27 cellular contexts compared by ENCODE assay signal in the genomic region with DNA sequence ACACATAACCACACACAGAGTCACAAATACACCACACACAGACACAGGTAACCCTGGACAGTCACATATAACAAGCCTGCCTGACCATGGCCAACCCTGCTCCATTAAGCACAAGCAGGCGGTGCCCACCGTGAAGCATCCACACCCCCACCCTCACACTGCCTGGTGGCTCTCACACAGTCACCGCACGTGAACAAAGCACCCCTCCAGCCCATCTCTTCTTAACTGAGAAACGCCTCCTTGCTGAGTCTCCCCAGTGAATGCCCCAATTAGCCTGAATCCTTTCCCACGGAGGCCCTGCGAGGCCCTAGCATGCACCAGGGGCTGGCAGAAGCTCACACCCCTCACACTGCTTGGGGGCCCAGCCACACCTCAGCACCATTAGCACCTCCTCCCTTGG.
"Had no signal": no experiment of that assay in that cellular context is flagged by ENCODE, and none has a peak within 500 bp of the region (broad histone marks: within the 10 kb centered on the region; RNA-seq: fewer than 3 reads in every experiment).

No MANE protein-coding gene starts in this region.

- H3K4me1 Mint-ChIP-seq: activated CD4-positive, alpha-beta memory T cell treated with anti-CD3 and anti-CD28 coated beads, Interleukin-2, amount 10 ng/mL, durations not matched to agents 7 days and 5 days; activated CD4-positive, alpha-beta T cell treated with anti-CD3 and anti-CD28 coated beads, Interleukin-2, amount 10 ng/mL, durations not matched to agents 7 days and 5 days; activated naive CD4-positive, alpha-beta T cell treated with anti-CD3 and anti-CD28 coated beads, Interleukin-2, amount 10 ng/mL, durations not matched to agents 7 days and 5 days; activated naive CD8-positive, alpha-beta T cell treated with anti-CD3 and anti-CD28 coated beads, Interleukin-2, amount 10 ng/mL, durations not matched to agents 7 days and 5 days had no signal

- H3K27ac Mint-ChIP-seq: activated CD4-positive, alpha-beta memory T cell treated with anti-CD3 and anti-CD28 coated beads, Interleukin-2, amount 10 ng/mL, durations not matched to agents 7 days and 5 days; activated CD4-positive, alpha-beta T cell treated with anti-CD3 and anti-CD28 coated beads, Interleukin-2, amount 10 ng/mL, durations not matched to agents 7 days and 5 days; activated naive CD4-positive, alpha-beta T cell treated with anti-CD3 and anti-CD28 coated beads, Interleukin-2, amount 10 ng/mL, durations not matched to agents 7 days and 5 days; activated naive CD4-positive, alpha-beta T cell treated with anti-CD3 and anti-CD28 coated beads, Interleukin-2, amount 50 U/mL, for 72 hours; activated naive CD8-positive, alpha-beta T cell treated with anti-CD3 and anti-CD28 coated beads, Interleukin-2, amount 10 ng/mL, durations not matched to agents 7 days and 5 days; activated T-cell treated with anti-CD3 and anti-CD28 coated beads, Interleukin-2, amount 50 U/mL, for 24 hours; activated T-cell treated with anti-CD3 and anti-CD28 coated beads, Interleukin-2, amount 50 U/mL, for 72 hours; brain had no signal

- H3K4me1 ChIP-seq: ascending aorta, breast epithelium, colonic mucosa, esophagus squamous epithelium had no signal

- H3K27me3 ChIP-seq: ascending aorta, cardiac muscle cell, colonic mucosa had no signal

- FAIRE-seq: endometrium, endothelial cell of umbilical vein, frontal cortex had no signal

- H3K9me3 ChIP-seq: ascending aorta, breast epithelium, colonic mucosa, esophagus squamous epithelium had no signal

- H3K9me3 Mint-ChIP-seq: activated CD4-positive, alpha-beta memory T cell treated with anti-CD3 and anti-CD28 coated beads, Interleukin-2, amount 10 ng/mL, durations not matched to agents 7 days and 5 days; activated CD4-positive, alpha-beta T cell treated with anti-CD3 and anti-CD28 coated beads, Interleukin-2, amount 10 ng/mL, durations not matched to agents 7 days and 5 days; activated naive CD4-positive, alpha-beta T cell treated with anti-CD3 and anti-CD28 coated beads, Interleukin-2, amount 10 ng/mL, durations not matched to agents 7 days and 5 days; activated naive CD4-positive, alpha-beta T cell treated with anti-CD3 and anti-CD28 coated beads, Interleukin-2, amount 50 U/mL, for 72 hours; activated naive CD8-positive, alpha-beta T cell treated with anti-CD3 and anti-CD28 coated beads, Interleukin-2, amount 10 ng/mL, durations not matched to agents 7 days and 5 days; activated T-cell treated with anti-CD3 and anti-CD28 coated beads, Interleukin-2, amount 50 U/mL, for 24 hours; activated T-cell treated with anti-CD3 and anti-CD28 coated beads, Interleukin-2, amount 50 U/mL, for 72 hours; brain had no signal

- H3K27me3 Mint-ChIP-seq: activated CD4-positive, alpha-beta memory T cell treated with anti-CD3 and anti-CD28 coated beads, Interleukin-2, amount 10 ng/mL, durations not matched to agents 7 days and 5 days; activated naive CD8-positive, alpha-beta T cell treated with anti-CD3 and anti-CD28 coated beads, Interleukin-2, amount 10 ng/mL, durations not matched to agents 7 days and 5 days; activated T-cell treated with anti-CD3 and anti-CD28 coated beads, Interleukin-2, amount 50 U/mL, for 24 hours; brain had no signal

- H3K36me3 ChIP-seq: ascending aorta, breast epithelium, cardiac muscle cell, colonic mucosa, esophagus squamous epithelium had no signal

- H3K4me3 ChIP-seq: ascending aorta, breast epithelium, cardiac muscle cell, colonic mucosa, esophagus squamous epithelium had no signal

- DNase-seq: activated CD4-positive, alpha-beta memory T cell treated with anti-CD3 and anti-CD28 coated beads, Interleukin-2, amount 10 ng/mL, durations not matched to agents 7 days and 5 days; activated CD4-positive, alpha-beta T cell treated with anti-CD3 and anti-CD28 coated beads for 1 hour; activated CD4-positive, alpha-beta T cell treated with anti-CD3 and anti-CD28 coated beads for 4 hours; activated CD4-positive, alpha-beta T cell treated with anti-CD3 and anti-CD28 coated beads, Interleukin-2, amount 10 ng/mL, durations not matched to agents 7 days and 5 days; activated CD4-positive, alpha-beta T cell treated with anti-CD3 and anti-CD28 coated beads, Interleukin-2, amount 50 U/mL, for 4 hours; activated CD8-positive, alpha-beta memory T cell treated with anti-CD3 and anti-CD28 coated beads, Interleukin-2, amount 50 U/mL, for 48 hours; activated gamma-delta T cell; activated naive CD4-positive, alpha-beta T cell; activated naive CD4-positive, alpha-beta T cell treated with anti-CD3 and anti-CD28 coated beads, Interleukin-2, amount 10 ng/mL, durations not matched to agents 7 days and 5 days; activated naive CD8-positive, alpha-beta T cell treated with anti-CD3 and anti-CD28 coated beads, Interleukin-2, amount 10 ng/mL, durations not matched to agents 7 days and 5 days; activated T-cell treated with anti-CD3 and anti-CD28 coated beads for 4 hours; activated T-cell treated with anti-CD3 and anti-CD28 coated beads, Interleukin-2, amount 50 U/mL, for 24 hours; activated T-cell treated with anti-CD3 and anti-CD28 coated beads, Interleukin-2, amount 50 U/mL, for 72 hours; central memory CD4-positive, alpha-beta T cell; cerebellar nuclear complex; colonic mucosa; effector CD8-positive, alpha-beta T cell; esophagus squamous epithelium had no signal

- H3K4me3 Mint-ChIP-seq: activated CD4-positive, alpha-beta memory T cell treated with anti-CD3 and anti-CD28 coated beads, Interleukin-2, amount 10 ng/mL, durations not matched to agents 7 days and 5 days; activated CD4-positive, alpha-beta T cell treated with anti-CD3 and anti-CD28 coated beads, Interleukin-2, amount 10 ng/mL, durations not matched to agents 7 days and 5 days; activated naive CD4-positive, alpha-beta T cell treated with anti-CD3 and anti-CD28 coated beads, Interleukin-2, amount 10 ng/mL, durations not matched to agents 7 days and 5 days; activated naive CD8-positive, alpha-beta T cell treated with anti-CD3 and anti-CD28 coated beads, Interleukin-2, amount 10 ng/mL, durations not matched to agents 7 days and 5 days; activated T-cell treated with anti-CD3 and anti-CD28 coated beads, Interleukin-2, amount 50 U/mL, for 24 hours; activated T-cell treated with anti-CD3 and anti-CD28 coated beads, Interleukin-2, amount 50 U/mL, for 72 hours; brain had no signal

- H3K36me3 Mint-ChIP-seq: activated naive CD4-positive, alpha-beta T cell treated with anti-CD3 and anti-CD28 coated beads, Interleukin-2, amount 10 ng/mL, durations not matched to agents 7 days and 5 days; activated naive CD4-positive, alpha-beta T cell treated with anti-CD3 and anti-CD28 coated beads, Interleukin-2, amount 50 U/mL, for 72 hours; activated naive CD8-positive, alpha-beta T cell treated with anti-CD3 and anti-CD28 coated beads, Interleukin-2, amount 10 ng/mL, durations not matched to agents 7 days and 5 days; brain had no signal

- H3K27ac ChIP-seq: ascending aorta, breast epithelium, cardiac muscle cell, colonic mucosa, epithelial cell of prostate, esophagus squamous epithelium had no signal

- ATAC-seq: activated naive CD4-positive, alpha-beta T cell treated with anti-CD3 and anti-CD28 coated beads, Interleukin-2, amount 50 U/mL, for 72 hours; activated T-cell treated with anti-CD3 and anti-CD28 coated beads, Interleukin-2, amount 50 U/mL, for 72 hours had no signal
